1 cellular context compared by ENCODE assay signal in genomic region chr10:11353229-11353896, GRCh38.
TF ChIP-seq lines count a peak whose summit lies in the region.

No MANE protein-coding gene starts in this region.

TF ChIP-seq in K562, 482 proteins besides CTCF, POLR2A, EP300 and RAD21 (continued from another document):
- TF ChIP-seq NEUROD1 (IDR thresholded peaks at IDR 0.05; ENCODE audit: borderline replicate concordance, low read depth, low read length, partially characterized antibody) (no peak), ARID3B (CRISPR knock-in tag; IDR thresholded peaks at IDR 0.05; ENCODE audit: borderline replicate concordance) (no peak), FOXA1 (IDR thresholded peaks at IDR 0.05; ENCODE audit: borderline replicate concordance) (no peak), ZNF707 (CRISPR knock-in tag; conservative IDR thresholded peaks at IDR 0.05) (no peak)
